1 cellular context compared by ENCODE assay signal in genomic region chr7:66740980-66741705, GRCh38.
TF ChIP-seq lines count a peak whose summit lies in the region.

No MANE protein-coding gene starts in this region.

TF ChIP-seq in HepG2, 621 proteins besides CTCF, POLR2A, EP300 and RAD21 (continued from another document):
- TF ChIP-seq PHF8 (CRISPR knock-in tag; IDR thresholded peaks at IDR 0.05) (peak; percentile 63; the same call in 1 of the 2 replicates), UBTF (CRISPR knock-in tag; IDR thresholded peaks at IDR 0.05) (peak; percentile 71), FOSL2 (CRISPR knock-in tag; IDR thresholded peaks at IDR 0.05) (peak; percentile 8; the same call in 1 of the 2 replicates), ZIK1 (CRISPR knock-in tag; IDR thresholded peaks at IDR 0.05; ENCODE audit: borderline replicate concordance, low read depth) (0 out of 2 replicates have a peak, but pooled peaks have one; percentile 23)
- TF ChIP-seq, protein P1, sequence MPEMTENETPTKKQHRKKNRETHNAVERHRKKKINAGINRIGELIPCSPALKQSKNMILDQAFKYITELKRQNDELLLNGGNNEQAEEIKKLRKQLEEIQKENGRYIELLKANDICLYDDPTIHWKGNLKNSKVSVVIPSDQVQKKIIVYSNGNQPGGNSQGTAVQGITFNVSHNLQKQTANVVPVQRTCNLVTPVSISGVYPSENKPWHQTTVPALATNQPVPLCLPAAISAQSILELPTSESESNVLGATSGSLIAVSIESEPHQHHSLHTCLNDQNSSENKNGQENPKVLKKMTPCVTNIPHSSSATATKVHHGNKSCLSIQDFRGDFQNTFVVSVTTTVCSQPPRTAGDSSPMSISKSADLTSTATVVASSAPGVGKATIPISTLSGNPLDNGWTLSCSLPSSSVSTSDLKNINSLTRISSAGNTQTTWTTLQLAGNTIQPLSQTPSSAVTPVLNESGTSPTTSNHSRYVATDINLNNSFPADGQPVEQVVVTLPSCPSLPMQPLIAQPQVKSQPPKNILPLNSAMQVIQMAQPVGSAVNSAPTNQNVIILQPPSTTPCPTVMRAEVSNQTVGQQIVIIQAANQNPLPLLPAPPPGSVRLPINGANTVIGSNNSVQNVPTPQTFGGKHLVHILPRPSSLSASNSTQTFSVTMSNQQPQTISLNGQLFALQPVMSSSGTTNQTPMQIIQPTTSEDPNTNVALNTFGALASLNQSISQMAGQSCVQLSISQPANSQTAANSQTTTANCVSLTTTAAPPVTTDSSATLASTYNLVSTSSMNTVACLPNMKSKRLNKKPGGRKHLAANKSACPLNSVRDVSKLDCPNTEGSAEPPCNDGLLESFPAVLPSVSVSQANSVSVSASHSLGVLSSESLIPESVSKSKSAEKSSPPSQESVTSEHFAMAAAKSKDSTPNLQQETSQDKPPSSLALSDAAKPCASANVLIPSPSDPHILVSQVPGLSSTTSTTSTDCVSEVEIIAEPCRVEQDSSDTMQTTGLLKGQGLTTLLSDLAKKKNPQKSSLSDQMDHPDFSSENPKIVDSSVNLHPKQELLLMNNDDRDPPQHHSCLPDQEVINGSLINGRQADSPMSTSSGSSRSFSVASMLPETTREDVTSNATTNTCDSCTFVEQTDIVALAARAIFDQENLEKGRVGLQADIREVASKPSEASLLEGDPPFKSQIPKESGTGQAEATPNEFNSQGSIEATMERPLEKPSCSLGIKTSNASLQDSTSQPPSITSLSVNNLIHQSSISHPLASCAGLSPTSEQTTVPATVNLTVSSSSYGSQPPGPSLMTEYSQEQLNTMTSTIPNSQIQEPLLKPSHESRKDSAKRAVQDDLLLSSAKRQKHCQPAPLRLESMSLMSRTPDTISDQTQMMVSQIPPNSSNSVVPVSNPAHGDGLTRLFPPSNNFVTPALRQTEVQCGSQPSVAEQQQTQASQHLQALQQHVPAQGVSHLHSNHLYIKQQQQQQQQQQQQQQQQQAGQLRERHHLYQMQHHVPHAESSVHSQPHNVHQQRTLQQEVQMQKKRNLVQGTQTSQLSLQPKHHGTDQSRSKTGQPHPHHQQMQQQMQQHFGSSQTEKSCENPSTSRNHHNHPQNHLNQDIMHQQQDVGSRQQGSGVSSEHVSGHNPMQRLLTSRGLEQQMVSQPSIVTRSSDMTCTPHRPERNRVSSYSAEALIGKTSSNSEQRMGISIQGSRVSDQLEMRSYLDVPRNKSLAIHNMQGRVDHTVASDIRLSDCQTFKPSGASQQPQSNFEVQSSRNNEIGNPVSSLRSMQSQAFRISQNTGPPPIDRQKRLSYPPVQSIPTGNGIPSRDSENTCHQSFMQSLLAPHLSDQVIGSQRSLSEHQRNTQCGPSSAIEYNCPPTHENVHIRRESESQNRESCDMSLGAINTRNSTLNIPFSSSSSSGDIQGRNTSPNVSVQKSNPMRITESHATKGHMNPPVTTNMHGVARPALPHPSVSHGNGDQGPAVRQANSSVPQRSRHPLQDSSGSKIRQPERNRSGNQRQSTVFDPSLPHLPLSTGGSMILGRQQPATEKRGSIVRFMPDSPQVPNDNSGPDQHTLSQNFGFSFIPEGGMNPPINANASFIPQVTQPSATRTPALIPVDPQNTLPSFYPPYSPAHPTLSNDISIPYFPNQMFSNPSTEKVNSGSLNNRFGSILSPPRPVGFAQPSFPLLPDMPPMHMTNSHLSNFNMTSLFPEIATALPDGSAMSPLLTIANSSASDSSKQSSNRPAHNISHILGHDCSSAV (CRISPR knock-in tag; IDR thresholded peaks at IDR 0.05; ENCODE audit: borderline replicate concordance) = peak; percentile 48; the same call in 1 of the 2 replicates
- TF ChIP-seq, protein P2, sequence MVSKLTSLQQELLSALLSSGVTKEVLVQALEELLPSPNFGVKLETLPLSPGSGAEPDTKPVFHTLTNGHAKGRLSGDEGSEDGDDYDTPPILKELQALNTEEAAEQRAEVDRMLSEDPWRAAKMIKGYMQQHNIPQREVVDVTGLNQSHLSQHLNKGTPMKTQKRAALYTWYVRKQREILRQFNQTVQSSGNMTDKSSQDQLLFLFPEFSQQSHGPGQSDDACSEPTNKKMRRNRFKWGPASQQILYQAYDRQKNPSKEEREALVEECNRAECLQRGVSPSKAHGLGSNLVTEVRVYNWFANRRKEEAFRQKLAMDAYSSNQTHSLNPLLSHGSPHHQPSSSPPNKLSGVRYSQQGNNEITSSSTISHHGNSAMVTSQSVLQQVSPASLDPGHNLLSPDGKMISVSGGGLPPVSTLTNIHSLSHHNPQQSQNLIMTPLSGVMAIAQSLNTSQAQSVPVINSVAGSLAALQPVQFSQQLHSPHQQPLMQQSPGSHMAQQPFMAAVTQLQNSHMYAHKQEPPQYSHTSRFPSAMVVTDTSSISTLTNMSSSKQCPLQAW (CRISPR knock-in tag; IDR thresholded peaks at IDR 0.05) = peak; percentile 52; the same call in 1 of the 2 replicates
TF ChIP-seq in HepG2: peak in this region for 59; not testable (repeated sequence) for 562.
